13 cellular contexts compared by ENCODE assay signal in genomic region chr6:43088654-43089056, GRCh38. TPM values are rescaled to one million over a fixed set of nuclear protein-coding genes. Genes with fewer than 3 reads are reported as not detected.
A peak's percentile ranks its signal among the peaks of the same experiment; 100 is the strongest.
DNase-seq lines count a peak whose midpoint lies in the region; ATAC-seq and TF ChIP-seq lines count a peak whose summit lies in the region.
"Had no signal": no experiment of that assay in that cellular context is flagged by ENCODE, and none has a peak within 500 bp of the region (broad histone marks: within the 10 kb centered on the region; RNA-seq: fewer than 3 reads in every experiment).

No MANE protein-coding gene starts in this region.

- TF ChIP-seq EP300 in transverse colon (IDR thresholded peaks at IDR 0.05; ENCODE audit: low read depth): no peak

- peaks cover 1% of the 10 kb centered on the region for H3K27me3 Mint-ChIP-seq in activated CD8-positive, alpha-beta T cell treated with anti-CD3 and anti-CD28 coated beads for 36 hours
- H3K27me3 Mint-ChIP-seq in activated CD8-positive, alpha-beta T cell treated with anti-CD3 and anti-CD28 coated beads, Interleukin-2, amount 10 ng/mL, durations not matched to agents 7 days and 5 days (ENCODE audit: low read depth): no peaks in the 10 kb centered on the region
- no peaks in the 10 kb centered on the region for H3K27me3 Mint-ChIP-seq in brain
- H3K27me3 Mint-ChIP-seq: activated CD4-positive, alpha-beta T cell treated with anti-CD3 and anti-CD28 coated beads for 36 hours had no signal

- WGBS in transverse colon (ENCODE audit: low coverage in 1 of 2), 2 donors: 40 to 85% methylated on average over 1 to 4 of the region's 4 CpGs

- no peaks in the 10 kb centered on the region for H3K9me3 ChIP-seq in left lung
- no peaks in the 10 kb centered on the region for H3K9me3 ChIP-seq in upper lobe of right lung
- H3K9me3 ChIP-seq in transverse colon: no peaks in the 10 kb centered on the region

- H3K36me3 Mint-ChIP-seq in activated CD8-positive, alpha-beta T cell treated with anti-CD3 and anti-CD28 coated beads for 36 hours (ENCODE audit: low read depth): no peaks in the 10 kb centered on the region
- no peaks in the 10 kb centered on the region for H3K36me3 Mint-ChIP-seq in activated CD8-positive, alpha-beta T cell treated with anti-CD3 and anti-CD28 coated beads, Interleukin-2, amount 10 ng/mL, durations not matched to agents 7 days and 5 days (ENCODE audit: low read depth)
- no peaks in the 10 kb centered on the region for H3K36me3 Mint-ChIP-seq in brain

- H3K4me3 ChIP-seq in left lung (no peak overlapping the region), upper lobe of right lung (no peak overlapping the region), transverse colon (no peak overlapping the region)
- H3K4me3 ChIP-seq: PC-9 had no signal

- no peak for DNase-seq in activated CD8-positive, alpha-beta T cell treated with anti-CD3 and anti-CD28 coated beads for 36 hours
- no peak for DNase-seq in activated CD8-positive, alpha-beta T cell treated with anti-CD3 and anti-CD28 coated beads, Interleukin-2, amount 10 ng/mL, durations not matched to agents 7 days and 5 days
- DNase-seq in left lung (no peak), upper lobe of right lung (no peak), transverse colon (no peak), cerebellar cortex (ENCODE audit: low spot score) (no peak)
- DNase-seq in stimulated activated CD4-positive, alpha-beta T cell treated with anti-CD3 and anti-CD28 coated beads, Interleukin-4, amount 100 ng/mL, for 4 hours: no peak
- DNase-seq: activated CD4-positive, alpha-beta T cell treated with anti-CD3 and anti-CD28 coated beads for 36 hours; NCI-H446; retina; substantia nigra had no signal

- H3K4me1 ChIP-seq in left lung (peaks cover 12 to 19% of the 10 kb centered on the region in 2 donors), upper lobe of right lung (peaks cover 27% of the 10 kb centered on the region), transverse colon (peaks cover 0 to 5% (median under 1%) of the 10 kb centered on the region in 4 donors)

- intact Hi-C loops in activated CD8-positive, alpha-beta T cell treated with anti-CD3 and anti-CD28 coated beads for 36 hours (cut with micrococcal nuclease): no loop called here
- intact Hi-C loops in left lung (cut with DNase I): no loop called here
- intact Hi-C loops in upper lobe of right lung (cut with DNase I): no loop called here
- intact Hi-C loops in transverse colon (cut with DNase I; ENCODE audit: low total_unique reads): no loop called here

- H3K27ac Mint-ChIP-seq in activated CD8-positive, alpha-beta T cell treated with anti-CD3 and anti-CD28 coated beads for 36 hours: no peak overlapping the region
- no peak overlapping the region for H3K27ac Mint-ChIP-seq in activated CD8-positive, alpha-beta T cell treated with anti-CD3 and anti-CD28 coated beads, Interleukin-2, amount 10 ng/mL, durations not matched to agents 7 days and 5 days
- peak overlapping the region in 3 of 5 experiments; percentile 95 to 97 (median 96) for H3K27ac Mint-ChIP-seq in brain
- H3K27ac Mint-ChIP-seq: activated CD4-positive, alpha-beta T cell treated with anti-CD3 and anti-CD28 coated beads for 36 hours had no signal

- POLR2A ChIA-PET in activated CD8-positive, alpha-beta T cell treated with anti-CD3 and anti-CD28 coated beads for 36 hours (lab: Charles Lee): interaction anchor here (0.7 to 1.0 kb wide), 2 partner anchors 44 to 56 kb away, joined by 3 read pairs; no protein-coding TSS in a partner anchor
- POLR2A ChIA-PET in activated CD8-positive, alpha-beta T cell treated with anti-CD3 and anti-CD28 coated beads, Interleukin-2, amount 10 ng/mL, durations not matched to agents 7 days and 5 days (lab: Charles Lee): no interaction called here

- ATAC-seq in activated CD8-positive, alpha-beta T cell treated with anti-CD3 and anti-CD28 coated beads for 36 hours: peak; percentile 25
- no peak for ATAC-seq in activated CD8-positive, alpha-beta T cell treated with anti-CD3 and anti-CD28 coated beads, Interleukin-2, amount 10 ng/mL, durations not matched to agents 7 days and 5 days
- no peak for ATAC-seq in left lung
- ATAC-seq in upper lobe of right lung: no peak
- ATAC-seq: activated CD4-positive, alpha-beta T cell treated with anti-CD3 and anti-CD28 coated beads for 36 hours had no signal

- in situ Hi-C loops in transverse colon (cut with MboI; ENCODE audit: low pct_ligation_motif_present in 1 of 4, low pct_unique_long_range_greater_than_20kb in 1 of 4, low sequenced_read_pairs in 3 of 4): no loop called here

- peaks cover 8% of the 10 kb centered on the region for H3K4me1 Mint-ChIP-seq in activated CD8-positive, alpha-beta T cell treated with anti-CD3 and anti-CD28 coated beads for 36 hours (ENCODE audit: low read depth)
- peaks cover 10% of the 10 kb centered on the region for H3K4me1 Mint-ChIP-seq in activated CD8-positive, alpha-beta T cell treated with anti-CD3 and anti-CD28 coated beads, Interleukin-2, amount 10 ng/mL, durations not matched to agents 7 days and 5 days (ENCODE audit: low read depth)
- peaks cover 50% of the 10 kb centered on the region for H3K4me1 Mint-ChIP-seq in brain

- no peak for TF ChIP-seq POLR2A in transverse colon (IDR thresholded peaks at IDR 0.05)

- H3K27me3 ChIP-seq in left lung (no peaks in the 10 kb centered on the region), upper lobe of right lung (no peaks in the 10 kb centered on the region), transverse colon (no peaks in the 10 kb centered on the region)

- peak overlapping the region; percentile 67 to 79 for H3K27ac ChIP-seq in left lung
- H3K27ac ChIP-seq in upper lobe of right lung: peak overlapping the region; percentile 86
- H3K27ac ChIP-seq in transverse colon: no peak overlapping the region
- H3K27ac ChIP-seq: PC-9 had no signal

- H3K36me3 ChIP-seq in left lung: no peaks in the 10 kb centered on the region
- H3K36me3 ChIP-seq in upper lobe of right lung: no peaks in the 10 kb centered on the region
- no peaks in the 10 kb centered on the region for H3K36me3 ChIP-seq in transverse colon

- no peaks in the 10 kb centered on the region for H3K9me3 Mint-ChIP-seq in activated CD8-positive, alpha-beta T cell treated with anti-CD3 and anti-CD28 coated beads for 36 hours
- no peaks in the 10 kb centered on the region for H3K9me3 Mint-ChIP-seq in activated CD8-positive, alpha-beta T cell treated with anti-CD3 and anti-CD28 coated beads, Interleukin-2, amount 10 ng/mL, durations not matched to agents 7 days and 5 days (ENCODE audit: insufficient read depth)
- H3K9me3 Mint-ChIP-seq in brain: no peaks in the 10 kb centered on the region

- no peak for TF ChIP-seq CTCF in activated CD8-positive, alpha-beta T cell treated with anti-CD3 and anti-CD28 coated beads for 36 hours (IDR thresholded peaks at IDR 0.05)
- no peak for TF ChIP-seq CTCF in brain (conservative IDR thresholded peaks at IDR 0.05)
- no peak for TF ChIP-seq CTCF in left lung (IDR thresholded peaks at IDR 0.05)
- no peak for TF ChIP-seq CTCF in upper lobe of right lung (IDR thresholded peaks at IDR 0.05)
- TF ChIP-seq CTCF in transverse colon (IDR thresholded peaks at IDR 0.05): no peak

- H3K4me3 Mint-ChIP-seq in activated CD8-positive, alpha-beta T cell treated with anti-CD3 and anti-CD28 coated beads for 36 hours: no peak overlapping the region
- H3K4me3 Mint-ChIP-seq in activated CD8-positive, alpha-beta T cell treated with anti-CD3 and anti-CD28 coated beads, Interleukin-2, amount 10 ng/mL, durations not matched to agents 7 days and 5 days: no peak overlapping the region
- H3K4me3 Mint-ChIP-seq in brain: no peak overlapping the region
- H3K4me3 Mint-ChIP-seq: activated CD4-positive, alpha-beta T cell treated with anti-CD3 and anti-CD28 coated beads for 36 hours had no signal

- CTCF ChIA-PET in activated CD8-positive, alpha-beta T cell treated with anti-CD3 and anti-CD28 coated beads for 36 hours (lab: Charles Lee): interaction anchor here (1.4 kb wide), 1 partner anchor 10 kb away, joined by 3 read pairs; no protein-coding TSS in a partner anchor
- CTCF ChIA-PET in activated CD8-positive, alpha-beta T cell treated with anti-CD3 and anti-CD28 coated beads, Interleukin-2, amount 10 ng/mL, durations not matched to agents 7 days and 5 days (lab: Charles Lee): no interaction called here

RNA-seq across cellular contexts. Expression of gene PTK7, which starts 12.5 kb away (rescaled TPM):
- total RNA-seq in activated CD8-positive, alpha-beta T cell treated with anti-CD3 and anti-CD28 coated beads for 36 hours: 1 to 10 TPM; 3.8 to 4.1 TPM
- 1 to 10 TPM; 1.2 to 1.8 TPM for total RNA-seq in activated CD8-positive, alpha-beta T cell treated with anti-CD3 and anti-CD28 coated beads, Interleukin-2, amount 10 ng/mL, durations not matched to agents 7 days and 5 days
- polyA plus RNA-seq in brain (ENCODE audit: insufficient read depth, low read depth, low replicate concordance): 109 TPM
- 100 to 1,000 TPM in 1 of 2 donors, 10 to 100 TPM in 1; 89.2 to 179 TPM for total RNA-seq in left lung
- total RNA-seq in upper lobe of right lung: 97.1 TPM
- 10 to 100 TPM in 1 of 4 donors, 1 to 10 TPM in 3; 2.2 to 34.6 (median 6.0) TPM for total RNA-seq in transverse colon

RNA-seq across cellular contexts. Expression of gene KLC4, which starts 29.2 kb away (rescaled TPM):
- 10 to 100 TPM; 10.6 to 11.5 TPM for total RNA-seq in activated CD8-positive, alpha-beta T cell treated with anti-CD3 and anti-CD28 coated beads for 36 hours
- total RNA-seq in activated CD8-positive, alpha-beta T cell treated with anti-CD3 and anti-CD28 coated beads, Interleukin-2, amount 10 ng/mL, durations not matched to agents 7 days and 5 days: 10 to 100 TPM; 11.1 to 12.4 TPM
- 81.2 TPM for polyA plus RNA-seq in brain (ENCODE audit: insufficient read depth, low read depth, low replicate concordance)
- 10 to 100 TPM; 20.2 to 38.8 TPM for total RNA-seq in left lung
- total RNA-seq in upper lobe of right lung: 32.0 TPM
- 100 to 1,000 TPM in 3 of 4 donors, 10 to 100 TPM in 1; 91.9 to 296 (median 159) TPM for total RNA-seq in transverse colon

RNA-seq across cellular contexts. Expression of gene MRPL2, which starts 29.4 kb away (rescaled TPM):
- 100 to 1,000 TPM; 108 TPM for total RNA-seq in activated CD8-positive, alpha-beta T cell treated with anti-CD3 and anti-CD28 coated beads for 36 hours
- total RNA-seq in activated CD8-positive, alpha-beta T cell treated with anti-CD3 and anti-CD28 coated beads, Interleukin-2, amount 10 ng/mL, durations not matched to agents 7 days and 5 days: 10 to 100 TPM; 57.5 to 58.7 TPM
- polyA plus RNA-seq in brain (ENCODE audit: insufficient read depth, low read depth, low replicate concordance): 123 TPM
- total RNA-seq in left lung (10 to 100 TPM; 35.2 to 43.4 TPM), upper lobe of right lung (42.4 TPM), transverse colon (10 to 100 TPM in 3 of 4 donors, 1 to 10 TPM in 1; 5.8 to 54.2 (median 34.3) TPM)

RNA-seq across cellular contexts. Expression of gene CUL7, which starts 35.0 kb away (rescaled TPM):
- total RNA-seq in activated CD8-positive, alpha-beta T cell treated with anti-CD3 and anti-CD28 coated beads for 36 hours: 10 to 100 TPM; 13.9 TPM
- total RNA-seq in activated CD8-positive, alpha-beta T cell treated with anti-CD3 and anti-CD28 coated beads, Interleukin-2, amount 10 ng/mL, durations not matched to agents 7 days and 5 days: 1 to 10 TPM; 8.5 to 8.9 TPM
- polyA plus RNA-seq in brain (ENCODE audit: insufficient read depth, low read depth, low replicate concordance): 35.6 TPM
- total RNA-seq in left lung (10 to 100 TPM; 22.0 to 28.4 TPM), upper lobe of right lung (20.1 TPM), transverse colon (10 to 100 TPM; 13.0 to 29.3 (median 15.7) TPM)

Comparison
In these comparisons a context has a peak if more than half of its experiments do, and no peak if none do; other contexts are left out.
1. H3K27ac Mint-ChIP-seq: peak in brain (3 of 5); none in activated CD8-positive, alpha-beta T cell treated with anti-CD3 and anti-CD28 coated beads for 36 hours (single experiment) and activated CD8-positive, alpha-beta T cell treated with anti-CD3 and anti-CD28 coated beads, Interleukin-2, amount 10 ng/mL, durations not matched to agents 7 days and 5 days (single experiment).
2. H3K27ac ChIP-seq: peak in left lung (2 of 2) and upper lobe of right lung (single experiment); none in transverse colon (0 of 4).